ENCODE assay signal across 9 cellular contexts in genomic region chr5:169724303-169724702, GRCh38.
"Had no signal": no experiment of that assay in that cellular context is flagged by ENCODE, and none has a peak within 500 bp of the region (broad histone marks: within the 10 kb centered on the region; RNA-seq: fewer than 3 reads in every experiment).

No MANE protein-coding gene starts in this region.

- H3K4me1 ChIP-seq: HAP-1 had no signal

- ATAC-seq: HCT116, HepG2, K562 had no signal

- H3K27ac Mint-ChIP-seq: HFFc6 had no signal

- H3K4me3 ChIP-seq: GM23248, HAP-1, K562 had no signal

- H3K9ac ChIP-seq: GM23248 had no signal

- H3K4me3 Mint-ChIP-seq: HFFc6 had no signal

- DNase-seq: GM23248, GOT3, H7, HFFc6 had no signal

- H2AFZ ChIP-seq: GM23248 had no signal

- H3K36me3 ChIP-seq: HAP-1 had no signal

- H3K9me3 ChIP-seq: HAP-1 had no signal

- H3K27ac ChIP-seq: GM23248, HL-60 had no signal
